1 cellular context compared by ENCODE assay signal in the genomic region with DNA sequence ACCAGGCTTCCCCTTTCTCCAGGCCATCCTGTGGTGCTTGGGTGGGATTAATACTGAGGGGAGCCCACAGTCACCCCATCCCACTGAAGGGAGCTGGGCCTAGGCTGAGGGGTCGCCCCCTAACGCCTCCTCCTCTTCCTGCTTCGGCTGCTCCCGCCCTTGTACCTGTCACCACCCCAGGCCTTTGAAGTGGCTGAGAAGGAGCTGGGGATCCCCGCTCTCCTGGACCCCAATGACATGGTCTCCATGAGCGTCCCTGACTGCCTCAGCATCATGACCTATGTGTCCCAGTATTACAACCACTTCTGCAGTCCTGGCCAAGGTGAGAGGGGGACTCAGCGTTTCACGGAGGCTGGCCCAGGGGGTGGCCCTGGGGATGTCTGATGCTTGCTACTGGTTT.
TF ChIP-seq lines count a peak whose summit lies in the region.

No MANE protein-coding gene starts in this region.

TF ChIP-seq in IMR-90, 13 proteins besides CTCF, POLR2A, EP300 and RAD21:
- TF ChIP-seq, protein P1, sequence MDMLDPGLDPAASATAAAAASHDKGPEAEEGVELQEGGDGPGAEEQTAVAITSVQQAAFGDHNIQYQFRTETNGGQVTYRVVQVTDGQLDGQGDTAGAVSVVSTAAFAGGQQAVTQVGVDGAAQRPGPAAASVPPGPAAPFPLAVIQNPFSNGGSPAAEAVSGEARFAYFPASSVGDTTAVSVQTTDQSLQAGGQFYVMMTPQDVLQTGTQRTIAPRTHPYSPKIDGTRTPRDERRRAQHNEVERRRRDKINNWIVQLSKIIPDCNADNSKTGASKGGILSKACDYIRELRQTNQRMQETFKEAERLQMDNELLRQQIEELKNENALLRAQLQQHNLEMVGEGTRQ (IDR thresholded peaks at IDR 0.05; ENCODE audit: low read depth, low read length) = no peak
- TF ChIP-seq SMC3 (IDR thresholded peaks at IDR 0.05; ENCODE audit: low read depth, low read length) = no peak
- TF ChIP-seq MAZ (IDR thresholded peaks at IDR 0.05; ENCODE audit: borderline replicate concordance, low read depth, low read length) = no peak
- TF ChIP-seq MXI1 (IDR thresholded peaks at IDR 0.05; ENCODE audit: borderline replicate concordance, low read depth, low read length) = no peak
- no peak for TF ChIP-seq CEBPB (IDR thresholded peaks at IDR 0.05; ENCODE audit: low read depth, low read length)
- TF ChIP-seq CHD1 (IDR thresholded peaks at IDR 0.05; ENCODE audit: low read depth, low read length) = no peak
- no peak for TF ChIP-seq RCOR1 (IDR thresholded peaks at IDR 0.05; ENCODE audit: insufficient replicate concordance, low read length)
